ENCODE assay signal across 27 cellular contexts in the genomic region with DNA sequence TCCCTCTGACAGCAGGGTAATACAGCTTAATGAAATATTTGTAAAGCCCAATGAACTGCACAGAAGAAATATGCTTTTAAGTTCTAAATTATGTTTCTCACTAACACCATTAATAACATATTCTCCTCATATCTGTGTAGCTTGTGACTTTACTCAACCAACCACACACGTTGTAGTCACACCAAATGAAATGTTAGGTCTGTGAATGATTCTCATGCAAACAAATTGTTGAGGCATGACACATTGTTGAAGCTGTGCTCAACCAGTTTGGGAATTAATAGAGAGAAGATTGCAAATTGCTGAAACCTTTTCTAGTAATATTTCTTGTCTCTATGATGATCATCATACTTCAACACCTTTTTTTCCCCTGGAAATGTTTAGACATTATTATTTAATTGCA.
A peak's percentile ranks its signal among the peaks of the same experiment; 100 is the strongest.
DNase-seq lines count a peak whose midpoint lies in the region; ATAC-seq, FAIRE-seq and TF ChIP-seq lines count a peak whose summit lies in the region.
"Had no signal": no experiment of that assay in that cellular context is flagged by ENCODE, and none has a peak within 500 bp of the region (broad histone marks: within the 10 kb centered on the region; RNA-seq: fewer than 3 reads in every experiment).

No MANE protein-coding gene starts in this region.

- no peaks in the 10 kb centered on the region for H3K27me3 Mint-ChIP-seq in stimulated activated memory B cell treated with anti-CD40 and anti-IgM and Interleukin-4, amounts not matched to agents 10 μg/mL and 1 μg/mL and 100 μg/mL, for 72 hours
- H3K27me3 Mint-ChIP-seq: activated CD8-positive, alpha-beta memory T cell treated with anti-CD3 and anti-CD28 coated beads, Interleukin-2, amount 10 ng/mL, durations not matched to agents 7 days and 5 days; activated naive CD4-positive, alpha-beta T cell treated with anti-CD3 and anti-CD28 coated beads, Interleukin-2, amount 50 U/mL, for 24 hours; CD8-positive, alpha-beta memory T cell; naive B cell had no signal

- H3K4me3 Mint-ChIP-seq in stimulated activated memory B cell treated with anti-CD40 and anti-IgM and Interleukin-4, amounts not matched to agents 10 μg/mL and 1 μg/mL and 100 μg/mL, for 72 hours: no peak overlapping the region
- H3K4me3 Mint-ChIP-seq: activated CD8-positive, alpha-beta memory T cell treated with anti-CD3 and anti-CD28 coated beads, Interleukin-2, amount 10 ng/mL, durations not matched to agents 7 days and 5 days; activated naive CD4-positive, alpha-beta T cell treated with anti-CD3 and anti-CD28 coated beads, Interleukin-2, amount 50 U/mL, for 24 hours; activated T-helper 1 cell treated with anti-CD3 and anti-CD28 coated beads, Interleukin-12 subunit alpha, Interleukin-12 subunit beta, Interleukin-2, Interleukin-4 antibody, amounts not matched to agents 30 ng/mL and 10 ng/mL and 1 ng/mL, durations not matched to agents 14 hours and 24 hours and 36 hours; CD8-positive, alpha-beta memory T cell; H9; naive B cell had no signal

- H3K36me3 Mint-ChIP-seq in stimulated activated memory B cell treated with anti-CD40 and anti-IgM and Interleukin-4, amounts not matched to agents 10 μg/mL and 1 μg/mL and 100 μg/mL, for 72 hours: no peaks in the 10 kb centered on the region
- H3K36me3 Mint-ChIP-seq: activated CD8-positive, alpha-beta memory T cell treated with anti-CD3 and anti-CD28 coated beads, Interleukin-2, amount 10 ng/mL, durations not matched to agents 7 days and 5 days; activated naive CD4-positive, alpha-beta T cell treated with anti-CD3 and anti-CD28 coated beads, Interleukin-2, amount 50 U/mL, for 24 hours; CD8-positive, alpha-beta memory T cell; naive B cell had no signal

- H3K4me3 ChIP-seq in epithelial cell of proximal tubule (ENCODE audit: low read depth, low read length): no peak overlapping the region
- no peak overlapping the region for H3K4me3 ChIP-seq in pancreas
- H3K4me3 ChIP-seq: right lobe of liver, thoracic aorta had no signal

- intact Hi-C loops in pancreas (cut with DNase I): no loop called here

- FAIRE-seq in pancreas (lab: Jason Lieb, UNC): peak; percentile 13
- FAIRE-seq: endometrium, frontal cortex had no signal

- H3K4me1 Mint-ChIP-seq in stimulated activated memory B cell treated with anti-CD40 and anti-IgM and Interleukin-4, amounts not matched to agents 10 μg/mL and 1 μg/mL and 100 μg/mL, for 72 hours: no peaks in the 10 kb centered on the region
- H3K4me1 Mint-ChIP-seq: activated CD8-positive, alpha-beta memory T cell treated with anti-CD3 and anti-CD28 coated beads, Interleukin-2, amount 10 ng/mL, durations not matched to agents 7 days and 5 days; activated naive CD4-positive, alpha-beta T cell treated with anti-CD3 and anti-CD28 coated beads, Interleukin-2, amount 50 U/mL, for 24 hours; CD8-positive, alpha-beta memory T cell; H9; naive B cell had no signal

- WGBS in pancreas, 2 donors: 16 to 24% methylated on average over 1 of the region's 1 CpG

- TF ChIP-seq CTCF in epithelial cell of proximal tubule (conservative IDR thresholded peaks at IDR 0.05; ENCODE audit: low read depth, low read length) (no peak), pancreas (IDR thresholded peaks at IDR 0.05) (no peak)

- no peak overlapping the region for H3K27ac ChIP-seq in pancreas
- H3K27ac ChIP-seq: right lobe of liver, thoracic aorta had no signal

- H3K36me3 ChIP-seq in pancreas: no peaks in the 10 kb centered on the region
- H3K36me3 ChIP-seq: right lobe of liver, thoracic aorta had no signal

- no peaks in the 10 kb centered on the region for H3K27me3 ChIP-seq in pancreas

- H3K27ac Mint-ChIP-seq in stimulated activated memory B cell treated with anti-CD40 and anti-IgM and Interleukin-4, amounts not matched to agents 10 μg/mL and 1 μg/mL and 100 μg/mL, for 72 hours: no peak overlapping the region
- H3K27ac Mint-ChIP-seq: activated CD8-positive, alpha-beta memory T cell treated with anti-CD3 and anti-CD28 coated beads, Interleukin-2, amount 10 ng/mL, durations not matched to agents 7 days and 5 days; activated naive CD4-positive, alpha-beta T cell treated with anti-CD3 and anti-CD28 coated beads, Interleukin-2, amount 50 U/mL, for 24 hours; activated T-helper 1 cell treated with anti-CD3 and anti-CD28 coated beads, Interleukin-12 subunit alpha, Interleukin-12 subunit beta, Interleukin-2, Interleukin-4 antibody, amounts not matched to agents 30 ng/mL and 10 ng/mL and 1 ng/mL, durations not matched to agents 14 hours and 24 hours and 36 hours; CD8-positive, alpha-beta memory T cell; H9; naive B cell had no signal

- no peak for ATAC-seq in pancreas
- no peak for ATAC-seq in stimulated activated memory B cell treated with anti-CD40 and anti-IgM and Interleukin-4, amounts not matched to agents 10 μg/mL and 1 μg/mL and 100 μg/mL, for 72 hours
- no peak for ATAC-seq in HG02610 (IDR thresholded peaks at IDR 0.05; ENCODE audit: unreplicated experiment)
- ATAC-seq: activated CD8-positive, alpha-beta memory T cell treated with anti-CD3 and anti-CD28 coated beads, Interleukin-2, amount 10 ng/mL, durations not matched to agents 7 days and 5 days; right lobe of liver; Right ventricle myocardium inferior had no signal

- no peaks in the 10 kb centered on the region for H3K4me1 ChIP-seq in pancreas
- H3K4me1 ChIP-seq: right lobe of liver had no signal

- H3K9me3 Mint-ChIP-seq in stimulated activated memory B cell treated with anti-CD40 and anti-IgM and Interleukin-4, amounts not matched to agents 10 μg/mL and 1 μg/mL and 100 μg/mL, for 72 hours: peaks cover 10% of the 10 kb centered on the region
- H3K9me3 Mint-ChIP-seq: activated naive CD4-positive, alpha-beta T cell treated with anti-CD3 and anti-CD28 coated beads, Interleukin-2, amount 50 U/mL, for 24 hours; activated T-helper 1 cell treated with anti-CD3 and anti-CD28 coated beads, Interleukin-12 subunit alpha, Interleukin-12 subunit beta, Interleukin-2, Interleukin-4 antibody, amounts not matched to agents 30 ng/mL and 10 ng/mL and 1 ng/mL, durations not matched to agents 14 hours and 24 hours and 36 hours; H9 had no signal

- no peaks in the 10 kb centered on the region for H3K9me3 ChIP-seq in pancreas
- H3K9me3 ChIP-seq: right lobe of liver, thoracic aorta had no signal

- DNase-seq in GM03348 (ENCODE audit: low spot score): peak; percentile 58
- DNase-seq in RKO (ENCODE audit: low spot score): peak; percentile 28
- peak; percentile 30 for DNase-seq in epithelial cell of proximal tubule (ENCODE audit: low read depth)
- no peak for DNase-seq in pancreas
- DNase-seq in NCI-H1092 treated with DMSO at 0.1 percent for 48 hours (lab: John Stamatoyannopoulos, UW): no peak
- no peak for DNase-seq in NCI-H2171 treated with DMSO at 0.1 percent for 48 hours (lab: John Stamatoyannopoulos, UW)
- DNase-seq: activated CD4-positive, alpha-beta T cell treated with anti-CD3 and anti-CD28 coated beads for 48 hours; activated CD8-positive, alpha-beta memory T cell treated with anti-CD3 and anti-CD28 coated beads, Interleukin-2, amount 10 ng/mL, durations not matched to agents 7 days and 5 days; CD8-positive, alpha-beta memory T cell; cortex of kidney; DND-41; H9; hypothalamus; islet precursor cell; naive B cell; NCI-H1105 treated with DMSO at 0.1 percent for 48 hours; NCI-H524; right lobe of liver; stimulated activated naive CD4-positive, alpha-beta T cell had no signal

Comparison
In these comparisons a context has a peak if more than half of its experiments do, and no peak if none do; other contexts are left out.
1. DNase-seq: peak in GM03348 (single experiment), RKO (single experiment) and epithelial cell of proximal tubule (single experiment); none in pancreas (0 of 6), NCI-H1092 treated with DMSO at 0.1 percent for 48 hours (single experiment) and NCI-H2171 treated with DMSO at 0.1 percent for 48 hours (single experiment).